ENCODE assay signal across 18 cellular contexts in genomic region chr22:40432625-40433024, GRCh38.
A peak's percentile ranks its signal among the peaks of the same experiment; 100 is the strongest.
DNase-seq lines count a peak whose midpoint lies in the region; ATAC-seq and TF ChIP-seq lines count a peak whose summit lies in the region.
"Had no signal": no experiment of that assay in that cellular context is flagged by ENCODE, and none has a peak within 500 bp of the region (broad histone marks: within the 10 kb centered on the region; RNA-seq: fewer than 3 reads in every experiment).

No MANE protein-coding gene starts in this region.

- H3K27ac ChIP-seq in left ventricle myocardium inferior (replicated peaks), result no peak overlapping the region
- H3K27ac ChIP-seq in psoas muscle, result no peak overlapping the region
- H3K27ac ChIP-seq: GM23248 had no signal

- intact Hi-C loops in Right ventricle myocardium inferior (cut with DNase I), result loop anchor here (10.0 kb wide), 1 partner anchor 52 kb away; no protein-coding TSS in a partner anchor
- intact Hi-C loops in left ventricle myocardium inferior (cut with micrococcal nuclease), result no loop called here
- intact Hi-C loops in dendritic cell treated with granulocyte-macrophage colony-stimulating factor and Interleukin-4, amounts not matched to agents 40 ng/mL and 50 ng/mL, for 4 days (cut with micrococcal nuclease), result loop anchor here (10.0 kb wide), 1 partner anchor 202 kb away; the partner anchor contains the start of gene MRTFA
- intact Hi-C loops in psoas muscle (cut with DNase I), result no loop called here

- H3K27ac Mint-ChIP-seq in IgD-negative memory B cell, result peak overlapping the region in 2 of 3 donors; percentile 11 to 59
- H3K27ac Mint-ChIP-seq in dendritic cell treated with granulocyte-macrophage colony-stimulating factor and Interleukin-4, amounts not matched to agents 40 ng/mL and 50 ng/mL, for 4 days, result peak overlapping the region; percentile 46
- peak overlapping the region; percentile 67 for H3K27ac Mint-ChIP-seq in stimulated activated naive B cell treated with anti-CD40 and anti-IgM and Interleukin-4, amounts not matched to agents 10 μg/mL and 1 μg/mL and 100 μg/mL, for 72 hours
- no peak overlapping the region for H3K27ac Mint-ChIP-seq in nephron progenitor cell

- no peak overlapping the region for H3K4me3 ChIP-seq in left ventricle myocardium inferior
- no peak overlapping the region for H3K4me3 ChIP-seq in psoas muscle
- H3K4me3 ChIP-seq: GM23248 had no signal

- H3K36me3 ChIP-seq in left ventricle myocardium inferior, result peaks cover 45% of the 10 kb centered on the region
- peaks cover 2 to 38% of the 10 kb centered on the region in 2 donors for H3K36me3 ChIP-seq in psoas muscle (ENCODE audit: insufficient read depth in 1 of 2, low read depth in 1 of 2)

- H3K4me1 Mint-ChIP-seq in IgD-negative memory B cell (peaks cover 40 to 50% (median 46%) of the 10 kb centered on the region in 3 donors), nephron progenitor cell (peaks cover 10% of the 10 kb centered on the region)
- H3K4me1 Mint-ChIP-seq in dendritic cell treated with granulocyte-macrophage colony-stimulating factor and Interleukin-4, amounts not matched to agents 40 ng/mL and 50 ng/mL, for 4 days (ENCODE audit: low read depth), result peaks cover 95% of the 10 kb centered on the region
- H3K4me1 Mint-ChIP-seq in stimulated activated naive B cell treated with anti-CD40 and anti-IgM and Interleukin-4, amounts not matched to agents 10 μg/mL and 1 μg/mL and 100 μg/mL, for 72 hours, result peaks cover 54 to 80% of the 10 kb centered on the region in 2 donors

- H3K4me3 Mint-ChIP-seq in IgD-negative memory B cell, result no peak overlapping the region
- H3K4me3 Mint-ChIP-seq in dendritic cell treated with granulocyte-macrophage colony-stimulating factor and Interleukin-4, amounts not matched to agents 40 ng/mL and 50 ng/mL, for 4 days, result no peak overlapping the region
- no peak overlapping the region for H3K4me3 Mint-ChIP-seq in stimulated activated naive B cell treated with anti-CD40 and anti-IgM and Interleukin-4, amounts not matched to agents 10 μg/mL and 1 μg/mL and 100 μg/mL, for 72 hours
- no peak overlapping the region for H3K4me3 Mint-ChIP-seq in nephron progenitor cell
- H3K4me3 Mint-ChIP-seq: CD8-positive, alpha-beta memory T cell had no signal

- DNase-seq in Right ventricle myocardium inferior (ENCODE audit: missing footprints) (peak; percentile 14), left ventricle myocardium inferior (no peak), nephron progenitor cell (no peak), psoas muscle (no peak)
- no peak for DNase-seq in stimulated activated naive B cell treated with anti-CD40 and anti-IgM and Interleukin-4, amounts not matched to agents 10 μg/mL and 1 μg/mL and 100 μg/mL, for 72 hours
- DNase-seq: CD8-positive, alpha-beta memory T cell; DMS79 treated with DMSO at 0.1 percent for 48 hours; GDM1; GM23248; NCI-H1417; NCI-H187 treated with DMSO at 0.1 percent for 48 hours; NCI-H82; SHP77 treated with DMSO at 0.1 percent for 48 hours had no signal

- 57 to 79% (median 67%) methylated on average over 2 of the region's 2 CpGs for WGBS in psoas muscle, 3 donors

- H3K27me3 Mint-ChIP-seq in IgD-negative memory B cell (no peaks in the 10 kb centered on the region), nephron progenitor cell (ENCODE audit: low read depth, poor library complexity) (no peaks in the 10 kb centered on the region)
- no peaks in the 10 kb centered on the region for H3K27me3 Mint-ChIP-seq in dendritic cell treated with granulocyte-macrophage colony-stimulating factor and Interleukin-4, amounts not matched to agents 40 ng/mL and 50 ng/mL, for 4 days
- no peaks in the 10 kb centered on the region for H3K27me3 Mint-ChIP-seq in stimulated activated naive B cell treated with anti-CD40 and anti-IgM and Interleukin-4, amounts not matched to agents 10 μg/mL and 1 μg/mL and 100 μg/mL, for 72 hours

- H3K27me3 ChIP-seq in left ventricle myocardium inferior (ENCODE audit: low read depth) (no peaks in the 10 kb centered on the region), psoas muscle (ENCODE audit: insufficient read depth in 3 of 3, low read length in 2 of 3) (no peaks in the 10 kb centered on the region)

- H3K9me3 Mint-ChIP-seq in IgD-negative memory B cell, result no peaks in the 10 kb centered on the region
- H3K9me3 Mint-ChIP-seq in dendritic cell treated with granulocyte-macrophage colony-stimulating factor and Interleukin-4, amounts not matched to agents 40 ng/mL and 50 ng/mL, for 4 days, result no peaks in the 10 kb centered on the region
- H3K9me3 Mint-ChIP-seq in stimulated activated naive B cell treated with anti-CD40 and anti-IgM and Interleukin-4, amounts not matched to agents 10 μg/mL and 1 μg/mL and 100 μg/mL, for 72 hours, result no peaks in the 10 kb centered on the region
- no peaks in the 10 kb centered on the region for H3K9me3 Mint-ChIP-seq in nephron progenitor cell
- H3K9me3 Mint-ChIP-seq: CD8-positive, alpha-beta memory T cell had no signal

- no peaks in the 10 kb centered on the region for H3K9me3 ChIP-seq in left ventricle myocardium inferior (replicated peaks)
- H3K9me3 ChIP-seq in psoas muscle, result no peaks in the 10 kb centered on the region

- no peak for TF ChIP-seq CTCF in left ventricle myocardium inferior (IDR thresholded peaks at IDR 0.05; ENCODE audit: borderline replicate concordance)
- no peak for TF ChIP-seq CTCF in nephron progenitor cell (IDR thresholded peaks at IDR 0.05)
- TF ChIP-seq CTCF in psoas muscle (IDR thresholded peaks at IDR 0.05), result no peak

- peaks cover 22% of the 10 kb centered on the region for H3K4me1 ChIP-seq in left ventricle myocardium inferior
- H3K4me1 ChIP-seq in psoas muscle, result peaks cover 42% of the 10 kb centered on the region

- H3K36me3 Mint-ChIP-seq in IgD-negative memory B cell, result peaks cover 3% of the 10 kb centered on the region
- peaks cover 75% of the 10 kb centered on the region for H3K36me3 Mint-ChIP-seq in dendritic cell treated with granulocyte-macrophage colony-stimulating factor and Interleukin-4, amounts not matched to agents 40 ng/mL and 50 ng/mL, for 4 days (ENCODE audit: low read depth)
- H3K36me3 Mint-ChIP-seq in stimulated activated naive B cell treated with anti-CD40 and anti-IgM and Interleukin-4, amounts not matched to agents 10 μg/mL and 1 μg/mL and 100 μg/mL, for 72 hours, result peaks cover 41 to 53% of the 10 kb centered on the region in 2 donors
- H3K36me3 Mint-ChIP-seq in nephron progenitor cell (ENCODE audit: low read depth), result peaks cover 13% of the 10 kb centered on the region

- no peak for ATAC-seq in Right ventricle myocardium inferior
- ATAC-seq in stimulated activated naive B cell treated with anti-CD40 and anti-IgM and Interleukin-4, amounts not matched to agents 10 μg/mL and 1 μg/mL and 100 μg/mL, for 72 hours (replicated peaks), result no peak
- no peak for ATAC-seq in GM18907 (IDR thresholded peaks at IDR 0.05; ENCODE audit: unreplicated experiment)
- no peak for ATAC-seq in psoas muscle
- ATAC-seq: HCT116, Panc1 had no signal

Comparison
In these comparisons a context has a peak if more than half of its experiments do, and no peak if none do; other contexts are left out.
1. intact Hi-C loops: an anchor here in Right ventricle myocardium inferior (10.0 kb wide) and dendritic cell treated with granulocyte-macrophage colony-stimulating factor and Interleukin-4, amounts not matched to agents 40 ng/mL and 50 ng/mL, for 4 days (10.0 kb wide); none called in left ventricle myocardium inferior and psoas muscle.